Comparison of ENCODE assay signal across 27 cellular contexts in the genomic region with DNA sequence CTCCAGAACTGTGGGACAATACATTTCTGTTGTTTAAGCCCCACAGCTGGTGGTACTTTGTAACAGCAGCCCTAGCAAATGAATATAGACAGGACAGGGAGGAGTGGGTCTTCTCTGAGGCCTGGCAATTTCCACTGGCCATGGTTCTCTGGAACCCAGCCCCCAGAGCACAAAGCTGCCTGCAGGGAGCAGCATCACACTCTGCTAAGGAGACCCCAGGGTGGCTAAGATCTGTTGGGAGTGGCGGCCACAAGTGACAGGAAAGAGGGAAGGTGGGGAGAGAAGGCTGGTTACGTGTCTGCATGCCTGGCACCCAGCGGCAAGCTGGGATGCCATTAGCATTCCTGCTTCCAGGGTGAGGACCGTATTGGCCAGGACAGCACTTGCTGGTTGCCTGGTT.
"Had no signal": no experiment of that assay in that cellular context is flagged by ENCODE, and none has a peak within 500 bp of the region (broad histone marks: within the 10 kb centered on the region; RNA-seq: fewer than 3 reads in every experiment).

No MANE protein-coding gene starts in this region.

- H3K4me3 ChIP-seq: colonic mucosa, esophagus squamous epithelium, heart right ventricle, lower lobe of right lung, prostate gland, right atrium auricular region, smooth muscle cell, suprapubic skin, transverse colon, upper lobe of right lung, uterus had no signal

- H3K4me2 ChIP-seq: smooth muscle cell had no signal

- H3K9me3 ChIP-seq: colonic mucosa, esophagus squamous epithelium, heart right ventricle, lower lobe of right lung, prostate gland, right atrium auricular region, suprapubic skin, transverse colon, upper lobe of right lung, uterus had no signal

- H3K79me2 ChIP-seq: parathyroid adenoma had no signal

- H2AFZ ChIP-seq: parathyroid adenoma had no signal

- H3K27ac Mint-ChIP-seq: natural killer cell; stimulated activated naive CD8-positive, alpha-beta T cell treated with anti-CD3 and anti-CD28 coated beads, Interleukin-15, amount 100 ng/mL, for 72 hours had no signal

- H3K36me3 Mint-ChIP-seq: natural killer cell had no signal

- H3K27ac ChIP-seq: colonic mucosa, esophagus squamous epithelium, heart right ventricle, lower lobe of right lung, parathyroid adenoma, prostate gland, right atrium auricular region, suprapubic skin, transverse colon, upper lobe of right lung, uterus had no signal

- H3K4me3 Mint-ChIP-seq: natural killer cell; stimulated activated naive CD8-positive, alpha-beta T cell treated with anti-CD3 and anti-CD28 coated beads, Interleukin-15, amount 100 ng/mL, for 72 hours had no signal

- H3K4me1 Mint-ChIP-seq: natural killer cell; stimulated activated naive CD8-positive, alpha-beta T cell treated with anti-CD3 and anti-CD28 coated beads, Interleukin-15, amount 100 ng/mL, for 72 hours had no signal

- H3K4me1 ChIP-seq: colonic mucosa, esophagus squamous epithelium, heart right ventricle, lower lobe of right lung, parathyroid adenoma, prostate gland, right atrium auricular region, suprapubic skin, transverse colon, upper lobe of right lung, uterus had no signal

- H3K9ac ChIP-seq: parathyroid adenoma had no signal

- H3K9me3 Mint-ChIP-seq: natural killer cell; stimulated activated naive CD8-positive, alpha-beta T cell treated with anti-CD3 and anti-CD28 coated beads, Interleukin-15, amount 100 ng/mL, for 72 hours had no signal

- H3K36me3 ChIP-seq: colonic mucosa, esophagus squamous epithelium, heart right ventricle, lower lobe of right lung, prostate gland, right atrium auricular region, suprapubic skin, transverse colon, upper lobe of right lung, uterus had no signal

- DNase-seq: colonic mucosa; dermis blood vessel endothelial cell; effector memory CD4-positive, alpha-beta T cell; erythroblast; esophagus squamous epithelium; foreskin melanocyte; glutamatergic neuron; heart right ventricle; hippocampal formation; left ventricle myocardium superior; lower lobe of right lung; natural killer cell; stimulated activated CD4-positive, alpha-beta T cell treated with anti-CD3 and anti-CD28 coated beads, Interleukin-12 subunit alpha, Interleukin-12 subunit beta, amount 100 ng/mL, for 4 hours; stimulated activated CD4-positive, alpha-beta T cell treated with anti-CD3 and anti-CD28 coated beads, Interleukin-1b, Interleukin-23, amount 100 ng/mL, for 48 hours; stimulated activated CD4-positive, alpha-beta T cell treated with anti-CD3 and anti-CD28 coated beads, Interleukin-4, amount 100 ng/mL, for 1 hour; stimulated activated CD8-positive, alpha-beta memory T cell treated with anti-CD3 and anti-CD28 coated beads, Interleukin-4, amount 100 ng/mL, for 48 hours; stimulated activated naive CD4-positive, alpha-beta T cell; stimulated activated naive CD8-positive, alpha-beta T cell treated with anti-CD3 and anti-CD28 coated beads, Interleukin-15, amount 100 ng/mL, for 72 hours; transverse colon; upper lobe of right lung; uterus had no signal

- ATAC-seq: heart right ventricle; left ventricle myocardium superior; lower lobe of right lung; natural killer cell; sciatic nerve; stimulated activated naive CD8-positive, alpha-beta T cell treated with anti-CD3 and anti-CD28 coated beads, Interleukin-15, amount 100 ng/mL, for 72 hours; upper lobe of right lung had no signal

- H3K27me3 ChIP-seq: colonic mucosa, right atrium auricular region, upper lobe of right lung, uterus had no signal
